Comparison of ENCODE assay signal across 9 cellular contexts in the genomic region with DNA sequence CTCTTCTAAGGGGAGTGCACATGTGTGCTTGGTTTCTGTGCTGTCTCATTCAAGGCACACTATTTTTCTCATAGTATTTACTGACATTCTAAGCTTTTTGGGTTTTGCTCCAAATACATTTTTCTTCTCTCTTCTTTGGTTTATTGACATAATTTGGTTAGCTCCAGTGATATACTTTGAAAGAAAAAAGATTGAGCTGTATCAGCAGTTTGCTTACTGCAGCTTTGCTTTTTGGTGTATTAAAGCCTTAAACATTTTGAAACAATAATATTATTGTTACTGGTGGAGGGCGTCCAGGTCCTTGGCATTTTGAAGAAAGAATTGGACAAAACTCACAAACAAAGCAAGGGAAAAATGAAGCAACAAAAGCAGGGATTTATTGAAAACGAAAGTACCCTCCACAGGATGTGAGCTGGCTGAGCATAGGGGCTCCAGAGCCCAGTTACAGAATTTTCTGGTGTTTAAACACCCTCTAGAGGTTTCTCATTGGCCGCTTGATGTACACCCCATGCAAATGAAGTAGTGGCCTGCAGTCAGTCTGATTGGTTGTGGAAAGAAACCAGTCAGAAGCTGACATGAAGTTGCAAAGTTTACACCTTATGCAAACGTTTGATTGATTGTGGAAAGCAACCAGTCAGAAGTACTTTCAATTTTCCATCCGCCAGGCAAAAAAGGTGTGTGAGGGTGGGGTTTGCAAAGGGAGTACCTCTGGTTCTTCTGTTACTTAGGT.
A peak's percentile ranks its signal among the peaks of the same experiment; 100 is the strongest.
DNase-seq lines count a peak whose midpoint lies in the region; ATAC-seq and TF ChIP-seq lines count a peak whose summit lies in the region.
"Had no signal": no experiment of that assay in that cellular context is flagged by ENCODE, and none has a peak within 500 bp of the region (broad histone marks: within the 10 kb centered on the region; RNA-seq: fewer than 3 reads in every experiment).

No MANE protein-coding gene starts in this region.

- peaks cover 7% of the 10 kb centered on the region for H3K4me1 ChIP-seq in cardiac muscle cell (ENCODE audit: low read depth)

- no peak overlapping the region for H3K4me3 ChIP-seq in cardiac muscle cell

- no peaks in the 10 kb centered on the region for H3K9me3 ChIP-seq in cardiac muscle cell (ENCODE audit: low read depth)

- peaks cover 6% of the 10 kb centered on the region for H3K27me3 Mint-ChIP-seq in activated CD4-positive, alpha-beta memory T cell treated with anti-CD3 and anti-CD28 coated beads for 36 hours
- H3K27me3 Mint-ChIP-seq in activated CD4-positive, alpha-beta memory T cell treated with anti-CD3 and anti-CD28 coated beads, Interleukin-2, amount 10 ng/mL, durations not matched to agents 7 days and 5 days, result peaks cover 4% of the 10 kb centered on the region
- no peaks in the 10 kb centered on the region for H3K27me3 Mint-ChIP-seq in activated CD8-positive, alpha-beta T cell treated with anti-CD3 and anti-CD28 coated beads for 36 hours
- H3K27me3 Mint-ChIP-seq: activated B cell treated with CpG ODN at 0.5 μM for 24 hours had no signal

- no peak overlapping the region for H3K27ac Mint-ChIP-seq in activated CD4-positive, alpha-beta memory T cell treated with anti-CD3 and anti-CD28 coated beads for 36 hours
- H3K27ac Mint-ChIP-seq in activated CD4-positive, alpha-beta memory T cell treated with anti-CD3 and anti-CD28 coated beads, Interleukin-2, amount 10 ng/mL, durations not matched to agents 7 days and 5 days, result no peak overlapping the region
- H3K27ac Mint-ChIP-seq in activated CD8-positive, alpha-beta T cell treated with anti-CD3 and anti-CD28 coated beads for 36 hours, result no peak overlapping the region
- H3K27ac Mint-ChIP-seq in stimulated activated effector memory CD8-positive, alpha-beta T cell treated with anti-CD3 and anti-CD28 coated beads, Interleukin-12 subunit alpha, Interleukin-12 subunit beta, amount 100 ng/mL, for 72 hours, result no peak overlapping the region
- H3K27ac Mint-ChIP-seq: activated B cell treated with CpG ODN at 0.5 μM for 24 hours had no signal

- peak; percentile 30 for DNase-seq in activated CD4-positive, alpha-beta memory T cell treated with anti-CD3 and anti-CD28 coated beads for 36 hours
- no peak for DNase-seq in activated CD4-positive, alpha-beta memory T cell treated with anti-CD3 and anti-CD28 coated beads, Interleukin-2, amount 10 ng/mL, durations not matched to agents 7 days and 5 days
- DNase-seq in activated CD8-positive, alpha-beta T cell treated with anti-CD3 and anti-CD28 coated beads for 36 hours, result peak; percentile 32
- peak; percentile 26 to 84 for DNase-seq in cardiac muscle cell (ENCODE audit: low read depth in 1 of 2, low spot score in 1 of 2)
- no peak for DNase-seq in stimulated activated effector memory CD8-positive, alpha-beta T cell treated with anti-CD3 and anti-CD28 coated beads, Interleukin-12 subunit alpha, Interleukin-12 subunit beta, amount 100 ng/mL, for 72 hours (ENCODE audit: low spot score in 2 of 2)
- no peak for DNase-seq in activated CD8-positive, alpha-beta memory T cell treated with anti-CD3 and anti-CD28 coated beads for 24 hours
- no peak for DNase-seq in iPS-NIHi11 (ENCODE audit: low spot score)
- DNase-seq: activated B cell treated with CpG ODN at 0.5 μM for 24 hours had no signal

- no peaks in the 10 kb centered on the region for H3K27me3 ChIP-seq in cardiac muscle cell

- intact Hi-C loops in activated CD4-positive, alpha-beta memory T cell treated with anti-CD3 and anti-CD28 coated beads for 36 hours (cut with micrococcal nuclease), result no loop called here
- intact Hi-C loops in activated CD8-positive, alpha-beta T cell treated with anti-CD3 and anti-CD28 coated beads for 36 hours (cut with micrococcal nuclease), result no loop called here

- H3K4me3 Mint-ChIP-seq in activated CD4-positive, alpha-beta memory T cell treated with anti-CD3 and anti-CD28 coated beads for 36 hours, result no peak overlapping the region
- H3K4me3 Mint-ChIP-seq in activated CD4-positive, alpha-beta memory T cell treated with anti-CD3 and anti-CD28 coated beads, Interleukin-2, amount 10 ng/mL, durations not matched to agents 7 days and 5 days, result no peak overlapping the region
- H3K4me3 Mint-ChIP-seq in activated CD8-positive, alpha-beta T cell treated with anti-CD3 and anti-CD28 coated beads for 36 hours, result no peak overlapping the region
- no peak overlapping the region for H3K4me3 Mint-ChIP-seq in stimulated activated effector memory CD8-positive, alpha-beta T cell treated with anti-CD3 and anti-CD28 coated beads, Interleukin-12 subunit alpha, Interleukin-12 subunit beta, amount 100 ng/mL, for 72 hours
- H3K4me3 Mint-ChIP-seq: activated B cell treated with CpG ODN at 0.5 μM for 24 hours had no signal

- no peaks in the 10 kb centered on the region for H3K36me3 Mint-ChIP-seq in activated CD4-positive, alpha-beta memory T cell treated with anti-CD3 and anti-CD28 coated beads for 36 hours
- no peaks in the 10 kb centered on the region for H3K36me3 Mint-ChIP-seq in activated CD4-positive, alpha-beta memory T cell treated with anti-CD3 and anti-CD28 coated beads, Interleukin-2, amount 10 ng/mL, durations not matched to agents 7 days and 5 days (ENCODE audit: low read depth)
- H3K36me3 Mint-ChIP-seq in activated CD8-positive, alpha-beta T cell treated with anti-CD3 and anti-CD28 coated beads for 36 hours (ENCODE audit: low read depth), result no peaks in the 10 kb centered on the region
- H3K36me3 Mint-ChIP-seq in stimulated activated effector memory CD8-positive, alpha-beta T cell treated with anti-CD3 and anti-CD28 coated beads, Interleukin-12 subunit alpha, Interleukin-12 subunit beta, amount 100 ng/mL, for 72 hours, result no peaks in the 10 kb centered on the region

- H3K36me3 ChIP-seq in cardiac muscle cell, result no peaks in the 10 kb centered on the region

- peaks cover 4% of the 10 kb centered on the region for H3K4me1 Mint-ChIP-seq in activated CD4-positive, alpha-beta memory T cell treated with anti-CD3 and anti-CD28 coated beads for 36 hours (ENCODE audit: low read depth)
- peaks cover 4% of the 10 kb centered on the region for H3K4me1 Mint-ChIP-seq in activated CD4-positive, alpha-beta memory T cell treated with anti-CD3 and anti-CD28 coated beads, Interleukin-2, amount 10 ng/mL, durations not matched to agents 7 days and 5 days
- H3K4me1 Mint-ChIP-seq in activated CD8-positive, alpha-beta T cell treated with anti-CD3 and anti-CD28 coated beads for 36 hours (ENCODE audit: low read depth), result peaks cover 4% of the 10 kb centered on the region
- peaks cover 15% of the 10 kb centered on the region for H3K4me1 Mint-ChIP-seq in stimulated activated effector memory CD8-positive, alpha-beta T cell treated with anti-CD3 and anti-CD28 coated beads, Interleukin-12 subunit alpha, Interleukin-12 subunit beta, amount 100 ng/mL, for 72 hours
- H3K4me1 Mint-ChIP-seq: activated B cell treated with CpG ODN at 0.5 μM for 24 hours had no signal

- no peak overlapping the region for H3K27ac ChIP-seq in cardiac muscle cell

- POLR2A ChIA-PET in activated CD4-positive, alpha-beta memory T cell treated with anti-CD3 and anti-CD28 coated beads for 36 hours (lab: Charles Lee), result no interaction called here
- POLR2A ChIA-PET in activated CD4-positive, alpha-beta memory T cell treated with anti-CD3 and anti-CD28 coated beads, Interleukin-2, amount 10 ng/mL, durations not matched to agents 7 days and 5 days (lab: Charles Lee), result no interaction called here
- POLR2A ChIA-PET in activated CD8-positive, alpha-beta T cell treated with anti-CD3 and anti-CD28 coated beads for 36 hours (lab: Charles Lee), result interaction anchor here (0.9 to 1.0 kb wide), 2 partner anchors 17 to 153 kb away, joined by 3 to 4 read pairs; no protein-coding TSS in a partner anchor

- no peaks in the 10 kb centered on the region for H3K9me3 Mint-ChIP-seq in activated CD4-positive, alpha-beta memory T cell treated with anti-CD3 and anti-CD28 coated beads for 36 hours
- peaks cover 2% of the 10 kb centered on the region for H3K9me3 Mint-ChIP-seq in activated CD4-positive, alpha-beta memory T cell treated with anti-CD3 and anti-CD28 coated beads, Interleukin-2, amount 10 ng/mL, durations not matched to agents 7 days and 5 days
- no peaks in the 10 kb centered on the region for H3K9me3 Mint-ChIP-seq in activated CD8-positive, alpha-beta T cell treated with anti-CD3 and anti-CD28 coated beads for 36 hours
- H3K9me3 Mint-ChIP-seq in stimulated activated effector memory CD8-positive, alpha-beta T cell treated with anti-CD3 and anti-CD28 coated beads, Interleukin-12 subunit alpha, Interleukin-12 subunit beta, amount 100 ng/mL, for 72 hours, result peaks cover 3% of the 10 kb centered on the region

- CTCF ChIA-PET in activated CD4-positive, alpha-beta memory T cell treated with anti-CD3 and anti-CD28 coated beads for 36 hours (lab: Charles Lee), result interaction anchor here (0.7 kb wide), 1 partner anchor 38 kb away, joined by 3 read pairs; no protein-coding TSS in a partner anchor
- CTCF ChIA-PET in activated CD4-positive, alpha-beta memory T cell treated with anti-CD3 and anti-CD28 coated beads, Interleukin-2, amount 10 ng/mL, durations not matched to agents 7 days and 5 days (lab: Charles Lee), result no interaction called here
- CTCF ChIA-PET in activated CD8-positive, alpha-beta T cell treated with anti-CD3 and anti-CD28 coated beads for 36 hours (lab: Charles Lee), result interaction anchor here (1.5 kb wide), 1 partner anchor 342 kb away, joined by 5 read pairs; no protein-coding TSS in a partner anchor

- peak; percentile 98 for ATAC-seq in activated CD8-positive, alpha-beta T cell treated with anti-CD3 and anti-CD28 coated beads for 36 hours
- ATAC-seq in stimulated activated effector memory CD8-positive, alpha-beta T cell treated with anti-CD3 and anti-CD28 coated beads, Interleukin-12 subunit alpha, Interleukin-12 subunit beta, amount 100 ng/mL, for 72 hours, result peak; percentile 79
- ATAC-seq in GM21529 (IDR thresholded peaks at IDR 0.05; ENCODE audit: unreplicated experiment), result no peak

- TF ChIP-seq CTCF in activated CD8-positive, alpha-beta T cell treated with anti-CD3 and anti-CD28 coated beads for 36 hours (IDR thresholded peaks at IDR 0.05), result no peak
- no peak for TF ChIP-seq CTCF in cardiac muscle cell (IDR thresholded peaks at IDR 0.05; ENCODE audit: low read depth, low read length)

Comparison
In these comparisons a context has a peak if more than half of its experiments do, and no peak if none do; other contexts are left out.
1. DNase-seq: peak in activated CD4-positive, alpha-beta memory T cell treated with anti-CD3 and anti-CD28 coated beads for 36 hours (single experiment), activated CD8-positive, alpha-beta T cell treated with anti-CD3 and anti-CD28 coated beads for 36 hours (single experiment) and cardiac muscle cell (2 of 2); none in activated CD4-positive, alpha-beta memory T cell treated with anti-CD3 and anti-CD28 coated beads, Interleukin-2, amount 10 ng/mL, durations not matched to agents 7 days and 5 days (single experiment), stimulated activated effector memory CD8-positive, alpha-beta T cell treated with anti-CD3 and anti-CD28 coated beads, Interleukin-12 subunit alpha, Interleukin-12 subunit beta, amount 100 ng/mL, for 72 hours (0 of 2), activated CD8-positive, alpha-beta memory T cell treated with anti-CD3 and anti-CD28 coated beads for 24 hours (single experiment) and iPS-NIHi11 (single experiment).